In genomic region chr11:102138223-102138622, GRCh38 we compare ENCODE assay signal across 19 cellular contexts. TPM values are rescaled to one million over a fixed set of nuclear protein-coding genes. Genes with fewer than 3 reads are reported as not detected.
DNase-seq lines count a peak whose midpoint lies in the region; ATAC-seq, FAIRE-seq and TF ChIP-seq lines count a peak whose summit lies in the region.
"Had no signal": no experiment of that assay in that cellular context is flagged by ENCODE, and none has a peak within 500 bp of the region (broad histone marks: within the 10 kb centered on the region; RNA-seq: fewer than 3 reads in every experiment).

No MANE protein-coding gene starts in this region.

- ATAC-seq in heart left ventricle (no peak), Right ventricle myocardium inferior (no peak)
- ATAC-seq: activated naive CD8-positive, alpha-beta T cell treated with anti-CD3 and anti-CD28 coated beads, Interleukin-2, amount 50 U/mL, for 24 hours; CD8-positive, alpha-beta T cell; stimulated activated memory B cell treated with anti-CD40 and anti-IgM and Interleukin-4, amounts not matched to agents 10 μg/mL and 1 μg/mL and 100 μg/mL, for 72 hours had no signal

- DNase-seq in heart left ventricle (no peak), Right ventricle myocardium inferior (ENCODE audit: missing footprints) (no peak), astrocyte (ENCODE audit: low read depth) (no peak), type B pancreatic cell (ENCODE audit: extremely low spot score, unreplicated experiment) (no peak), H7 (no peak), NCI-H2029 (lab: John Stamatoyannopoulos, UW) (no peak), mesenteric fat pad (ENCODE audit: low spot score) (no peak)
- DNase-seq: 8988T; activated CD4-positive, alpha-beta T cell treated with anti-CD3 and anti-CD28 coated beads, Interleukin-2, amount 10 ng/mL, durations not matched to agents 24 days and 14 days; activated naive CD8-positive, alpha-beta T cell treated with anti-CD3 and anti-CD28 coated beads, Interleukin-2, amount 50 U/mL, for 24 hours; activated T-cell treated with anti-CD3 and anti-CD28 coated beads, Interleukin-2, amount 50 U/mL, for 24 hours; CD8-positive, alpha-beta T cell; dorsolateral prefrontal cortex; NCI-H187; NCI-H524 treated with DMSO at 0.1 percent for 48 hours; T-helper 2 cell had no signal

- H3K27me3 ChIP-seq in heart left ventricle, result no peaks in the 10 kb centered on the region
- no peaks in the 10 kb centered on the region for H3K27me3 ChIP-seq in astrocyte (ENCODE audit: insufficient read depth, low read length)
- H3K27me3 ChIP-seq in muscle layer of duodenum (ENCODE audit: low read depth, low read length), result no peaks in the 10 kb centered on the region
- no peaks in the 10 kb centered on the region for H3K27me3 ChIP-seq in H7 (ENCODE audit: control insufficient read depth, insufficient read depth, low read length)
- H3K27me3 ChIP-seq: dorsolateral prefrontal cortex had no signal

- peaks cover 0 to 6% (median 0%) of the 10 kb centered on the region in 12 donors for H3K9me3 ChIP-seq in heart left ventricle
- no peaks in the 10 kb centered on the region for H3K9me3 ChIP-seq in astrocyte (ENCODE audit: insufficient read depth, low read depth, low read length)
- H3K9me3 ChIP-seq in muscle layer of duodenum (ENCODE audit: control insufficient read depth in 1 of 2, low read length in 2 of 2), result no peaks in the 10 kb centered on the region

- H3K9me3 Mint-ChIP-seq in astrocyte (ENCODE audit: unreplicated experiment) (no peaks in the 10 kb centered on the region), type B pancreatic cell (peaks cover 5% of the 10 kb centered on the region)
- H3K9me3 Mint-ChIP-seq: activated CD4-positive, alpha-beta T cell treated with anti-CD3 and anti-CD28 coated beads, Interleukin-2, amount 10 ng/mL, durations not matched to agents 24 days and 14 days; activated naive CD8-positive, alpha-beta T cell treated with anti-CD3 and anti-CD28 coated beads, Interleukin-2, amount 50 U/mL, for 24 hours; activated T-cell treated with anti-CD3 and anti-CD28 coated beads, Interleukin-2, amount 50 U/mL, for 24 hours; CD8-positive, alpha-beta T cell; stimulated activated memory B cell treated with anti-CD40 and anti-IgM and Interleukin-4, amounts not matched to agents 10 μg/mL and 1 μg/mL and 100 μg/mL, for 72 hours had no signal

- 83 to 95% (median 85%) methylated on average over 2 of the region's 2 CpGs for WGBS in heart left ventricle, 4 donors

- TF ChIP-seq CTCF in heart left ventricle (IDR thresholded peaks at IDR 0.05) (no peak), astrocyte (IDR thresholded peaks at IDR 0.05; ENCODE audit: insufficient read depth, low read depth, low read length) (no peak), type B pancreatic cell (conservative IDR thresholded peaks at IDR 0.05) (no peak)

- H3K4me3 ChIP-seq in heart left ventricle (no peak overlapping the region), astrocyte (ENCODE audit: insufficient read depth, low read depth, low read length) (no peak overlapping the region), muscle layer of duodenum (ENCODE audit: low read depth in 1 of 2, low read length in 2 of 2) (peak overlapping the region in 1 of 2 donors; percentile 25), H7 (ENCODE audit: insufficient read depth, low read depth, low read length) (no peak overlapping the region)
- H3K4me3 ChIP-seq: dorsolateral prefrontal cortex had no signal

- H3K79me2 ChIP-seq in astrocyte (ENCODE audit: insufficient read depth, low read length), result peaks cover 91% of the 10 kb centered on the region

- peak overlapping the region; percentile 82 for H3K9ac ChIP-seq in astrocyte (ENCODE audit: low read length)

- H3K27ac Mint-ChIP-seq in astrocyte (ENCODE audit: unreplicated experiment) (peak overlapping the region; percentile 95), type B pancreatic cell (peak overlapping the region; percentile 59)
- H3K27ac Mint-ChIP-seq: activated CD4-positive, alpha-beta T cell treated with anti-CD3 and anti-CD28 coated beads, Interleukin-2, amount 10 ng/mL, durations not matched to agents 24 days and 14 days; activated naive CD8-positive, alpha-beta T cell treated with anti-CD3 and anti-CD28 coated beads, Interleukin-2, amount 50 U/mL, for 24 hours; activated T-cell treated with anti-CD3 and anti-CD28 coated beads, Interleukin-2, amount 50 U/mL, for 24 hours; CD8-positive, alpha-beta T cell; stimulated activated memory B cell treated with anti-CD40 and anti-IgM and Interleukin-4, amounts not matched to agents 10 μg/mL and 1 μg/mL and 100 μg/mL, for 72 hours had no signal

- H3K4me3 Mint-ChIP-seq in astrocyte (ENCODE audit: unreplicated experiment) (no peak overlapping the region), type B pancreatic cell (no peak overlapping the region)
- H3K4me3 Mint-ChIP-seq: activated CD4-positive, alpha-beta T cell treated with anti-CD3 and anti-CD28 coated beads, Interleukin-2, amount 10 ng/mL, durations not matched to agents 24 days and 14 days; activated naive CD8-positive, alpha-beta T cell treated with anti-CD3 and anti-CD28 coated beads, Interleukin-2, amount 50 U/mL, for 24 hours; activated T-cell treated with anti-CD3 and anti-CD28 coated beads, Interleukin-2, amount 50 U/mL, for 24 hours; CD8-positive, alpha-beta T cell; stimulated activated memory B cell treated with anti-CD40 and anti-IgM and Interleukin-4, amounts not matched to agents 10 μg/mL and 1 μg/mL and 100 μg/mL, for 72 hours had no signal

- peak overlapping the region; percentile 79 for H3K4me2 ChIP-seq in astrocyte (ENCODE audit: low read length)

- H3K36me3 Mint-ChIP-seq in astrocyte (ENCODE audit: low read depth, unreplicated experiment) (peaks cover 10% of the 10 kb centered on the region), type B pancreatic cell (peaks cover 40% of the 10 kb centered on the region)
- H3K36me3 Mint-ChIP-seq: CD8-positive, alpha-beta T cell; stimulated activated memory B cell treated with anti-CD40 and anti-IgM and Interleukin-4, amounts not matched to agents 10 μg/mL and 1 μg/mL and 100 μg/mL, for 72 hours had no signal

- H3K27me3 Mint-ChIP-seq in astrocyte (ENCODE audit: low read depth, unreplicated experiment) (no peaks in the 10 kb centered on the region), type B pancreatic cell (no peaks in the 10 kb centered on the region)
- H3K27me3 Mint-ChIP-seq: progenitor cell of endocrine pancreas had no signal

- TF ChIP-seq POLR2A in heart left ventricle (IDR thresholded peaks at IDR 0.05), result no peak

- H3K36me3 ChIP-seq in heart left ventricle, result no peaks in the 10 kb centered on the region
- H3K36me3 ChIP-seq in astrocyte (ENCODE audit: insufficient read depth, low read length), result no peaks in the 10 kb centered on the region
- no peaks in the 10 kb centered on the region for H3K36me3 ChIP-seq in muscle layer of duodenum (ENCODE audit: control insufficient read depth in 1 of 2, insufficient read depth in 2 of 2, low read length in 2 of 2)
- H3K36me3 ChIP-seq in H7 (replicated peaks; ENCODE audit: control insufficient read depth, insufficient read depth, low read length), result no peaks in the 10 kb centered on the region

- FAIRE-seq in astrocyte (lab: Jason Lieb, UNC), result no peak

- no peak overlapping the region for H2AFZ ChIP-seq in astrocyte (ENCODE audit: low read depth, low read length)

- H3K4me1 ChIP-seq in heart left ventricle (peaks cover 0 to 42% (median 23%) of the 10 kb centered on the region in 12 donors), astrocyte (ENCODE audit: insufficient read depth, low read length) (peaks cover 17% of the 10 kb centered on the region), muscle layer of duodenum (ENCODE audit: control insufficient read depth in 1 of 2, insufficient read depth in 2 of 2, low read length in 2 of 2) (peaks cover 0 to 8% of the 10 kb centered on the region in 2 donors)

- H3K4me1 Mint-ChIP-seq in astrocyte (ENCODE audit: low read depth, unreplicated experiment) (peaks cover 29% of the 10 kb centered on the region), type B pancreatic cell (ENCODE audit: unreplicated experiment) (peaks cover 42% of the 10 kb centered on the region)
- H3K4me1 Mint-ChIP-seq: activated CD4-positive, alpha-beta T cell treated with anti-CD3 and anti-CD28 coated beads, Interleukin-2, amount 10 ng/mL, durations not matched to agents 24 days and 14 days; activated naive CD8-positive, alpha-beta T cell treated with anti-CD3 and anti-CD28 coated beads, Interleukin-2, amount 50 U/mL, for 24 hours; stimulated activated memory B cell treated with anti-CD40 and anti-IgM and Interleukin-4, amounts not matched to agents 10 μg/mL and 1 μg/mL and 100 μg/mL, for 72 hours had no signal

- intact Hi-C loops in heart left ventricle (cut with DNase I), result loop anchor here in 1 of 10 donors (5.0 kb wide), 1 partner anchor 44 kb away; no protein-coding TSS in a partner anchor
- intact Hi-C loops in Right ventricle myocardium inferior (cut with DNase I), result no loop called here

- peaks cover 38% of the 10 kb centered on the region for H4K20me1 ChIP-seq in astrocyte (ENCODE audit: insufficient read depth, low read length)

- H3K27ac ChIP-seq in heart left ventricle (peak overlapping the region in 7 of 12 donors; percentile 25 to 72 (median 65)), astrocyte (ENCODE audit: low read depth, low read length) (peak overlapping the region; percentile 98), muscle layer of duodenum (ENCODE audit: low read length) (peak overlapping the region; percentile 51)

RNA-seq across cellular contexts. Expression of gene YAP1, which starts 28.0 kb away (rescaled TPM):
- 10 to 100 TPM; 45.6 to 93.0 (median 80.6) TPM for total RNA-seq in heart left ventricle
- polyA plus RNA-seq in heart left ventricle, result 10 to 100 TPM; 15.2 to 38.6 TPM
- total RNA-seq in Right ventricle myocardium inferior, result 92.9 TPM
- total RNA-seq in astrocyte, result 122 and 129 TPM in 2 replicates
- 183 and 199 TPM in 2 replicates for total RNA-seq in type B pancreatic cell (ENCODE audit: low replicate concordance)
- 76.2 and 80.5 TPM in 2 replicates for total RNA-seq in H7 (2014; rRNA removed; shearing (Covaris generic))
- 135 TPM for total RNA-seq in mesenteric fat pad
- total RNA-seq: activated CD4-positive, alpha-beta T cell treated with anti-CD3 and anti-CD28 coated beads, Interleukin-2, amount 10 ng/mL, durations not matched to agents 24 days and 14 days; CD8-positive, alpha-beta T cell had no signal
